Comparison of ENCODE assay signal across 24 cellular contexts in the genomic region with DNA sequence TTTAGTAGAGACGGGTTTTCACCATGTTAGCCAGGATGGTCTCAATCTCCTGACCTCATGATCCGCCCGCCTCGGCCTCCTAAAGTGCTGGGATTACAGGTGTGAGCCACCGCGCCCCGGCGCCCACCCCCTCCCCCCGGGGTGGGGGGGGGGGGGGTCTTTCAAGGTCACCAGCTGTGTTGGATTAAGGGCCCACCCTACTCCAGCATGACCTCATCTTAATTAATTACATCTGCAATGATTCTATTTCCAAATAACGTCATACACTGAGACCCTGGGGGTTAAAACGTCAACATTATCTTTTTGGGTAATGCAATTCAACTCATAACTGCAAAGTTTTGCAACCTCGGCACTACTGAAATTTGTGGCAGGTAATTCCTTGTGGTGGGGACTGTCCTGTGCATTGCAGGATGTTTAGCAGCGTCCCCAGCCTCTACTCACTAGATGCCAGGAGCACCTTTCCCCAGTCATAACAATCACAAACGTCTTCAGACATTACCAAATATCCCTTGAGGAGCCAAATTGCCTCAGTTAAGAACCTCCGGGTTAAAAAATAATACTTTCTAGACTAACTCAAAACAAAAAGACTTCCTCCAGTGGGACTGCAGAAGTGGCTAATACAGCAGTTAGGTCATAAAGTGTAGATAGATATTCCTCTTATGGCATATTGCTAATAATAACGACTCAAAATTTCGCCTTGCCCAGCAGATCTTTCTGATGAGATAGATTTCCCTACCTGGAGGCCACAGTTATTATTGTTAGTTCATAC.
DNase-seq lines count a peak whose midpoint lies in the region; ATAC-seq and TF ChIP-seq lines count a peak whose summit lies in the region.
"Had no signal": no experiment of that assay in that cellular context is flagged by ENCODE, and none has a peak within 500 bp of the region (broad histone marks: within the 10 kb centered on the region; RNA-seq: fewer than 3 reads in every experiment).

No MANE protein-coding gene starts in this region.

- TF ChIP-seq CTCF in right atrium auricular region (IDR thresholded peaks at IDR 0.05): no peak

- DNase-seq in DMS 273 (lab: John Stamatoyannopoulos, UW; ENCODE audit: unreplicated experiment): peak; percentile 52
- no peak for DNase-seq in DMS 273 treated with DMSO at 0.1 percent for 48 hours (lab: John Stamatoyannopoulos, UW)
- DNase-seq in fibroblast of gingiva (ENCODE audit: low read depth): peak; percentile 57
- no peak for DNase-seq in right atrium auricular region (ENCODE audit: low spot score)
- no peak for DNase-seq in HK-2 (ENCODE audit: unreplicated experiment)
- no peak for DNase-seq in OCI-M2 (lab: John Stamatoyannopoulos, UW; ENCODE audit: unreplicated experiment)
- DNase-seq in NCI-H1105 (lab: John Stamatoyannopoulos, UW): no peak
- DNase-seq: activated CD4-positive, alpha-beta memory T cell treated with anti-CD3 and anti-CD28 coated beads for 36 hours; activated CD8-positive, alpha-beta memory T cell treated with anti-CD3 and anti-CD28 coated beads, Interleukin-2, amount 50 U/mL, for 4 hours; activated naive CD4-positive, alpha-beta T cell treated with anti-CD3 and anti-CD28 coated beads, Interleukin-2, amount 50 U/mL, for 16 hours; GOT3; NCI-H1930; sigmoid colon; stimulated activated CD4-positive, alpha-beta T cell treated with anti-CD3 and anti-CD28 coated beads, Interleukin-4, amount 100 ng/mL, for 4 hours; T-cell; upper lobe of right lung had no signal

- peak overlapping the region; percentile 21 to 39 for H3K27ac ChIP-seq in right atrium auricular region
- H3K27ac ChIP-seq: 22Rv1, parathyroid adenoma, upper lobe of right lung had no signal

- H3K27me3 ChIP-seq in right atrium auricular region: no peaks in the 10 kb centered on the region
- H3K27me3 ChIP-seq: upper lobe of right lung had no signal

- ATAC-seq in GM18867 (IDR thresholded peaks at IDR 0.05; ENCODE audit: unreplicated experiment): no peak
- ATAC-seq: esophagus mucosa; Panc1; stimulated activated memory B cell treated with anti-CD40 and anti-IgM and Interleukin-4, amounts not matched to agents 10 μg/mL and 1 μg/mL and 100 μg/mL, for 72 hours; T-cell had no signal

- H3K36me3 ChIP-seq in right atrium auricular region: no peaks in the 10 kb centered on the region
- H3K36me3 ChIP-seq: breast epithelium, sigmoid colon, SJCRH30, upper lobe of right lung had no signal

- no peak overlapping the region for H3K4me3 ChIP-seq in right atrium auricular region
- H3K4me3 ChIP-seq: sigmoid colon, SJCRH30 had no signal

- peaks cover 0 to 11% of the 10 kb centered on the region in 2 donors for H3K4me1 ChIP-seq in right atrium auricular region
- H3K4me1 ChIP-seq: breast epithelium, parathyroid adenoma had no signal

- H3K9me3 ChIP-seq in right atrium auricular region: peaks cover 0 to 6% of the 10 kb centered on the region in 2 donors
- H3K9me3 ChIP-seq: breast epithelium, sigmoid colon, SJCRH30, upper lobe of right lung had no signal

Comparison
In these comparisons a context has a peak if more than half of its experiments do, and no peak if none do; other contexts are left out.
1. DNase-seq: peak in DMS 273 (single experiment) and fibroblast of gingiva (single experiment); none in DMS 273 treated with DMSO at 0.1 percent for 48 hours (single experiment), right atrium auricular region (single experiment), HK-2 (single experiment), OCI-M2 (single experiment) and NCI-H1105 (single experiment).